Comparison of ENCODE assay signal across 30 cellular contexts in genomic region chr14:79468491-79468890, GRCh38.
"Had no signal": no experiment of that assay in that cellular context is flagged by ENCODE, and none has a peak within 500 bp of the region (broad histone marks: within the 10 kb centered on the region; RNA-seq: fewer than 3 reads in every experiment).

No MANE protein-coding gene starts in this region.

- H3K27ac ChIP-seq: ascending aorta, breast epithelium, cardiac muscle cell, colonic mucosa, esophagus muscularis mucosa, foreskin keratinocyte, gastrocnemius medialis, heart left ventricle had no signal

- H3K36me3 ChIP-seq: ascending aorta, breast epithelium, cardiac muscle cell, colonic mucosa, esophagus muscularis mucosa, gastrocnemius medialis, heart left ventricle had no signal

- H3K4me3 Mint-ChIP-seq: activated CD4-positive, alpha-beta memory T cell treated with anti-CD3 and anti-CD28 coated beads, Interleukin-2, amount 10 ng/mL, durations not matched to agents 7 days and 5 days; activated CD4-positive, alpha-beta T cell treated with anti-CD3 and anti-CD28 coated beads, Interleukin-2, amount 10 ng/mL, durations not matched to agents 7 days and 5 days; activated naive CD4-positive, alpha-beta T cell treated with anti-CD3 and anti-CD28 coated beads, Interleukin-2, amount 10 ng/mL, durations not matched to agents 7 days and 5 days; activated naive CD8-positive, alpha-beta T cell treated with anti-CD3 and anti-CD28 coated beads, Interleukin-2, amount 10 ng/mL, durations not matched to agents 7 days and 5 days; activated T-cell treated with anti-CD3 and anti-CD28 coated beads, Interleukin-2, amount 50 U/mL, for 24 hours; activated T-cell treated with anti-CD3 and anti-CD28 coated beads, Interleukin-2, amount 50 U/mL, for 72 hours; brain; WTC11 had no signal

- DNase-seq: activated CD4-positive, alpha-beta memory T cell treated with anti-CD3 and anti-CD28 coated beads, Interleukin-2, amount 10 ng/mL, durations not matched to agents 7 days and 5 days; activated CD4-positive, alpha-beta T cell treated with anti-CD3 and anti-CD28 coated beads for 1 hour; activated CD4-positive, alpha-beta T cell treated with anti-CD3 and anti-CD28 coated beads for 4 hours; activated CD4-positive, alpha-beta T cell treated with anti-CD3 and anti-CD28 coated beads, Interleukin-2, amount 10 ng/mL, durations not matched to agents 7 days and 5 days; activated CD4-positive, alpha-beta T cell treated with anti-CD3 and anti-CD28 coated beads, Interleukin-2, amount 50 U/mL, for 4 hours; activated CD8-positive, alpha-beta memory T cell treated with anti-CD3 and anti-CD28 coated beads, Interleukin-2, amount 50 U/mL, for 48 hours; activated gamma-delta T cell; activated naive CD4-positive, alpha-beta T cell; activated naive CD4-positive, alpha-beta T cell treated with anti-CD3 and anti-CD28 coated beads, Interleukin-2, amount 10 ng/mL, durations not matched to agents 7 days and 5 days; activated naive CD8-positive, alpha-beta T cell treated with anti-CD3 and anti-CD28 coated beads, Interleukin-2, amount 10 ng/mL, durations not matched to agents 7 days and 5 days; activated T-cell treated with anti-CD3 and anti-CD28 coated beads for 4 hours; activated T-cell treated with anti-CD3 and anti-CD28 coated beads, Interleukin-2, amount 50 U/mL, for 24 hours; activated T-cell treated with anti-CD3 and anti-CD28 coated beads, Interleukin-2, amount 50 U/mL, for 72 hours; central memory CD4-positive, alpha-beta T cell; cerebellar nuclear complex; colonic mucosa; effector memory CD4-positive, alpha-beta T cell; erythroblast; foreskin keratinocyte; gastrocnemius medialis; glutamatergic neuron; heart left ventricle; T-helper 2 cell had no signal

- ATAC-seq: activated naive CD4-positive, alpha-beta T cell treated with anti-CD3 and anti-CD28 coated beads, Interleukin-2, amount 50 U/mL, for 72 hours; activated T-cell treated with anti-CD3 and anti-CD28 coated beads, Interleukin-2, amount 50 U/mL, for 72 hours; foreskin keratinocyte; gastrocnemius medialis; heart left ventricle; WTC11 had no signal

- H3K27me3 ChIP-seq: ascending aorta, breast epithelium, cardiac muscle cell, colonic mucosa, esophagus muscularis mucosa, foreskin keratinocyte, gastrocnemius medialis, heart left ventricle had no signal

- H3K27ac Mint-ChIP-seq: activated CD4-positive, alpha-beta memory T cell treated with anti-CD3 and anti-CD28 coated beads, Interleukin-2, amount 10 ng/mL, durations not matched to agents 7 days and 5 days; activated CD4-positive, alpha-beta T cell treated with anti-CD3 and anti-CD28 coated beads, Interleukin-2, amount 10 ng/mL, durations not matched to agents 7 days and 5 days; activated naive CD4-positive, alpha-beta T cell treated with anti-CD3 and anti-CD28 coated beads, Interleukin-2, amount 10 ng/mL, durations not matched to agents 7 days and 5 days; activated naive CD4-positive, alpha-beta T cell treated with anti-CD3 and anti-CD28 coated beads, Interleukin-2, amount 50 U/mL, for 72 hours; activated naive CD8-positive, alpha-beta T cell treated with anti-CD3 and anti-CD28 coated beads, Interleukin-2, amount 10 ng/mL, durations not matched to agents 7 days and 5 days; activated T-cell treated with anti-CD3 and anti-CD28 coated beads, Interleukin-2, amount 50 U/mL, for 24 hours; activated T-cell treated with anti-CD3 and anti-CD28 coated beads, Interleukin-2, amount 50 U/mL, for 72 hours; brain; WTC11 had no signal

- H3K9me3 ChIP-seq: ascending aorta, breast epithelium, colonic mucosa, esophagus muscularis mucosa, gastrocnemius medialis, heart left ventricle had no signal

- H3K27me3 Mint-ChIP-seq: activated CD4-positive, alpha-beta memory T cell treated with anti-CD3 and anti-CD28 coated beads, Interleukin-2, amount 10 ng/mL, durations not matched to agents 7 days and 5 days; activated CD4-positive, alpha-beta T cell treated with anti-CD3 and anti-CD28 coated beads, Interleukin-2, amount 10 ng/mL, durations not matched to agents 7 days and 5 days; activated naive CD4-positive, alpha-beta T cell treated with anti-CD3 and anti-CD28 coated beads, Interleukin-2, amount 10 ng/mL, durations not matched to agents 7 days and 5 days; activated naive CD8-positive, alpha-beta T cell treated with anti-CD3 and anti-CD28 coated beads, Interleukin-2, amount 10 ng/mL, durations not matched to agents 7 days and 5 days; activated T-cell treated with anti-CD3 and anti-CD28 coated beads, Interleukin-2, amount 50 U/mL, for 24 hours had no signal

- H3K4me1 Mint-ChIP-seq: activated CD4-positive, alpha-beta memory T cell treated with anti-CD3 and anti-CD28 coated beads, Interleukin-2, amount 10 ng/mL, durations not matched to agents 7 days and 5 days; activated CD4-positive, alpha-beta T cell treated with anti-CD3 and anti-CD28 coated beads, Interleukin-2, amount 10 ng/mL, durations not matched to agents 7 days and 5 days; activated naive CD4-positive, alpha-beta T cell treated with anti-CD3 and anti-CD28 coated beads, Interleukin-2, amount 10 ng/mL, durations not matched to agents 7 days and 5 days; activated naive CD8-positive, alpha-beta T cell treated with anti-CD3 and anti-CD28 coated beads, Interleukin-2, amount 10 ng/mL, durations not matched to agents 7 days and 5 days had no signal

- H3K4me1 ChIP-seq: ascending aorta, breast epithelium, colonic mucosa, foreskin keratinocyte, gastrocnemius medialis, heart left ventricle had no signal

- H3K36me3 Mint-ChIP-seq: activated naive CD4-positive, alpha-beta T cell treated with anti-CD3 and anti-CD28 coated beads, Interleukin-2, amount 10 ng/mL, durations not matched to agents 7 days and 5 days; activated naive CD8-positive, alpha-beta T cell treated with anti-CD3 and anti-CD28 coated beads, Interleukin-2, amount 10 ng/mL, durations not matched to agents 7 days and 5 days had no signal

- H3K4me3 ChIP-seq: ascending aorta, breast epithelium, cardiac muscle cell, colonic mucosa, esophagus muscularis mucosa, gastrocnemius medialis, heart left ventricle had no signal

- H3K9me3 Mint-ChIP-seq: activated CD4-positive, alpha-beta T cell treated with anti-CD3 and anti-CD28 coated beads, Interleukin-2, amount 10 ng/mL, durations not matched to agents 7 days and 5 days; activated naive CD4-positive, alpha-beta T cell treated with anti-CD3 and anti-CD28 coated beads, Interleukin-2, amount 10 ng/mL, durations not matched to agents 7 days and 5 days; brain had no signal
